ENCODE assay signal across 38 cellular contexts in the genomic region with DNA sequence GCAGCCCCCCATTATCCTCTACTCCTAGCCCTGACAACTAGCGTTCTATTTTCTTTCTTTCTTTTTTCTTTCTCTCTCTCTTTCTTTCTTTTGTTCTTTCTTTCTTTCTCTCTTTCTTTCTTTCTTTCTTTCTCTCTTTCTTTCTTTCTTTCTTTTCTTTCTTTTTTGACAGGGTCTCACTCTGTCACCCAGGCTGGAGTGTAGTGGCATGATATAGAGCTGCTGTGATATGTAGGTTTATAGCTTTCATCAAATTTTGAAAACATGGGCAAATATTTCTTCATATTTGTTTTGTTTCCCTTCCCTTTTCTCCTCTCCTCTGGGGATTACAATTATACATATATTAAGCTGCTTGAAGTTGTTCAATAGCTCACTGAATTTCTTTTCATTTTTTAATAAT. TPM values are rescaled to one million over a fixed set of nuclear protein-coding genes. Genes with fewer than 3 reads are reported as not detected.
A peak's percentile ranks its signal among the peaks of the same experiment; 100 is the strongest.
DNase-seq lines count a peak whose midpoint lies in the region; ATAC-seq, FAIRE-seq and TF ChIP-seq lines count a peak whose summit lies in the region.
"Had no signal": no experiment of that assay in that cellular context is flagged by ENCODE, and none has a peak within 500 bp of the region (broad histone marks: within the 10 kb centered on the region; RNA-seq: fewer than 3 reads in every experiment).

No MANE protein-coding gene starts in this region.

- CTCF ChIA-PET in activated naive CD4-positive, alpha-beta T cell treated with anti-CD3 and anti-CD28 coated beads, Interleukin-2, amount 10 ng/mL, durations not matched to agents 7 days and 5 days (lab: Charles Lee): no interaction called here
- CTCF ChIA-PET in HEK293 (lab: Yijun Ruan, JAX) (interaction anchor here (0.7 kb wide), 1 partner anchor 1696 kb away, joined by 4 read pairs; no protein-coding TSS in a partner anchor), K562 (lab: Yijun Ruan, JAX; ENCODE audit: low intra/inter-chr PET ratio) (no interaction called here), RWPE1 (lab: Yijun Ruan, JAX) (no interaction called here)

- H3K4me2 ChIP-seq in K562 (ENCODE audit: insufficient read depth, low read length): no peak overlapping the region
- H3K4me2 ChIP-seq: A549; BLaER1; BLaER1 treated with 17β-estradiol and CSF1 and Interleukin-3, amounts not matched to agents 10 nM and 100 nM had no signal

- DNase-seq in activated naive CD4-positive, alpha-beta T cell treated with anti-CD3 and anti-CD28 coated beads, Interleukin-2, amount 10 ng/mL, durations not matched to agents 7 days and 5 days: no peak
- DNase-seq in GM18507 (ENCODE audit: extremely low spot score, insufficient read length, low read depth): no peak
- DNase-seq in K562 (ENCODE audit: extremely low read depth in 1 of 4, low spot score in 3 of 4): no peak
- DNase-seq in iPS-NIHi7 (ENCODE audit: extremely low spot score): no peak
- DNase-seq in endothelial cell (ENCODE audit: low spot score): no peak
- no peak for DNase-seq in RWPE1 (ENCODE audit: low spot score)
- DNase-seq: 8988T; ACHN; AML-193; BE2C; C1 segment of cervical spinal cord; Caco-2; Calu3; CD4-positive, alpha-beta memory T cell; CD4-positive, alpha-beta T cell; CD4-positive, CD25-positive, alpha-beta regulatory T cell; CD8-positive, alpha-beta memory T cell; CD8-positive, alpha-beta T cell; COR-L47; DMS 273 treated with DMSO at 0.1 percent for 48 hours; DMS153; DMS53; DMS79; DMS79 treated with DMSO at 0.1 percent for 48 hours; DND-41; EL had no signal

- no peak overlapping the region for H3K9ac ChIP-seq in K562 (ENCODE audit: insufficient read depth in 1 of 2, low read depth in 2 of 2, low read length in 2 of 2)
- H3K9ac ChIP-seq: BLaER1; BLaER1 treated with 17β-estradiol and CSF1 and Interleukin-3, amounts not matched to agents 10 nM and 100 nM had no signal

- H3K4me1 ChIP-seq in HEK293 (ENCODE audit: control insufficient read depth, insufficient read depth, low read length): no peaks in the 10 kb centered on the region
- no peaks in the 10 kb centered on the region; a peak in 1 of 5 replicates for H3K4me1 ChIP-seq in K562 (replicated peaks in 1 of 2; ENCODE audit: control insufficient read depth in 2 of 2, insufficient read depth in 2 of 2, low read length in 2 of 2)
- H3K4me1 ChIP-seq: A549; BE2C; BLaER1; BLaER1 treated with 17β-estradiol and CSF1 and Interleukin-3, amounts not matched to agents 10 nM and 100 nM; Caco-2 had no signal

- H3K4me1 Mint-ChIP-seq in activated naive CD4-positive, alpha-beta T cell treated with anti-CD3 and anti-CD28 coated beads, Interleukin-2, amount 50 U/mL, for 24 hours: no peaks in the 10 kb centered on the region
- H3K4me1 Mint-ChIP-seq in activated naive CD4-positive, alpha-beta T cell treated with anti-CD3 and anti-CD28 coated beads, Interleukin-2, amount 10 ng/mL, durations not matched to agents 7 days and 5 days: no peaks in the 10 kb centered on the region
- H3K4me1 Mint-ChIP-seq in endothelial cell (ENCODE audit: unreplicated experiment): no peaks in the 10 kb centered on the region
- H3K4me1 Mint-ChIP-seq: B cell; CD14-positive monocyte; CD4-positive, alpha-beta memory T cell; CD4-positive, CD25-positive, alpha-beta regulatory T cell; CD8-positive, alpha-beta memory T cell had no signal

- H3K4me3 ChIP-seq in HEK293 (ENCODE audit: low read depth, low read length) (no peak overlapping the region), K562 (no peak overlapping the region)
- H3K4me3 ChIP-seq: A549; BLaER1; BLaER1 treated with 17β-estradiol and CSF1 and Interleukin-3, amounts not matched to agents 10 nM and 100 nM had no signal

- peaks cover 0 to 7% of the 10 kb centered on the region in 2 experiments; a peak in 1 of 5 replicates for H3K27me3 ChIP-seq in K562 (ENCODE audit: control insufficient read depth in 2 of 2, insufficient read depth in 2 of 2, low read length in 2 of 2)
- H3K27me3 ChIP-seq: BE2C; BLaER1; BLaER1 treated with 17β-estradiol and CSF1 and Interleukin-3, amounts not matched to agents 10 nM and 100 nM had no signal

- no peak for TF ChIP-seq RAD21 in K562 (CRISPR knock-in tag; conservative IDR thresholded peaks at IDR 0.05 in 1 of 2, IDR thresholded peaks at IDR 0.05 in 1 of 2)

- no peaks in the 10 kb centered on the region for H3K9me1 ChIP-seq in K562 (ENCODE audit: control insufficient read depth, insufficient read depth, low read length)

- H3K9me3 ChIP-seq in HEK293 (ENCODE audit: control insufficient read depth, insufficient read depth, low read depth, low read length) (no peaks in the 10 kb centered on the region), K562 (replicated peaks; ENCODE audit: control insufficient read depth, insufficient read depth, low read depth, low read length) (no peaks in the 10 kb centered on the region)
- H3K9me3 ChIP-seq: A549, BE2C, BLaER1, Caco-2 had no signal

- H3K36me3 Mint-ChIP-seq in activated naive CD4-positive, alpha-beta T cell treated with anti-CD3 and anti-CD28 coated beads, Interleukin-2, amount 50 U/mL, for 24 hours: peaks cover 2% of the 10 kb centered on the region
- no peaks in the 10 kb centered on the region for H3K36me3 Mint-ChIP-seq in activated naive CD4-positive, alpha-beta T cell treated with anti-CD3 and anti-CD28 coated beads, Interleukin-2, amount 10 ng/mL, durations not matched to agents 7 days and 5 days
- no peaks in the 10 kb centered on the region for H3K36me3 Mint-ChIP-seq in endothelial cell (ENCODE audit: low read depth, unreplicated experiment)
- H3K36me3 Mint-ChIP-seq: CD14-positive monocyte; CD4-positive, alpha-beta memory T cell; CD4-positive, CD25-positive, alpha-beta regulatory T cell; CD8-positive, alpha-beta memory T cell; CD8-positive, alpha-beta T cell had no signal

- 33% methylated on average over 1 of the region's 1 CpG for WGBS in K562 (ENCODE audit: insufficient coverage, low coverage, missing lambda C conversion rate)

- H3K27ac Mint-ChIP-seq in activated naive CD4-positive, alpha-beta T cell treated with anti-CD3 and anti-CD28 coated beads, Interleukin-2, amount 50 U/mL, for 24 hours: peak overlapping the region; percentile 30
- no peak overlapping the region for H3K27ac Mint-ChIP-seq in activated naive CD4-positive, alpha-beta T cell treated with anti-CD3 and anti-CD28 coated beads, Interleukin-2, amount 10 ng/mL, durations not matched to agents 7 days and 5 days
- no peak overlapping the region for H3K27ac Mint-ChIP-seq in endothelial cell (ENCODE audit: unreplicated experiment)
- H3K27ac Mint-ChIP-seq: B cell; CD14-positive monocyte; CD4-positive, alpha-beta T cell; CD4-positive, CD25-positive, alpha-beta regulatory T cell; CD8-positive, alpha-beta memory T cell; CD8-positive, alpha-beta T cell had no signal

- H3K36me3 ChIP-seq in HEK293 (ENCODE audit: control insufficient read depth in 2 of 2, insufficient read depth in 1 of 2, low read length in 2 of 2) (no peaks in the 10 kb centered on the region), K562 (ENCODE audit: control insufficient read depth, insufficient read depth, low read length) (no peaks in the 10 kb centered on the region)
- H3K36me3 ChIP-seq: BE2C; BLaER1; BLaER1 treated with 17β-estradiol and CSF1 and Interleukin-3, amounts not matched to agents 10 nM and 100 nM had no signal

- no peaks in the 10 kb centered on the region for H3K79me2 ChIP-seq in K562 (ENCODE audit: control insufficient read depth, insufficient read depth, low read length)

- no peaks in the 10 kb centered on the region for H4K20me1 ChIP-seq in K562 (replicated peaks; ENCODE audit: control insufficient read depth, insufficient read depth, low read length)
- H4K20me1 ChIP-seq: BLaER1; BLaER1 treated with 17β-estradiol and CSF1 and Interleukin-3, amounts not matched to agents 10 nM and 100 nM had no signal

- intact Hi-C loops in K562 (cut with micrococcal nuclease): no loop called here

- no TSS peak for BruUV-seq in K562 (replicated peaks; lab: Mats Ljungman, UMichigan)

- peak; percentile 15 for FAIRE-seq in GM18507 (lab: Jason Lieb, UNC)
- FAIRE-seq in K562 (lab: Jason Lieb, UNC): no peak
- FAIRE-seq: A549, D721Med had no signal

- no peak overlapping the region for H3K4me3 Mint-ChIP-seq in activated naive CD4-positive, alpha-beta T cell treated with anti-CD3 and anti-CD28 coated beads, Interleukin-2, amount 50 U/mL, for 24 hours
- H3K4me3 Mint-ChIP-seq in activated naive CD4-positive, alpha-beta T cell treated with anti-CD3 and anti-CD28 coated beads, Interleukin-2, amount 10 ng/mL, durations not matched to agents 7 days and 5 days: no peak overlapping the region
- H3K4me3 Mint-ChIP-seq in endothelial cell (ENCODE audit: unreplicated experiment): no peak overlapping the region
- H3K4me3 Mint-ChIP-seq: B cell; CD14-positive monocyte; CD4-positive, alpha-beta T cell; CD4-positive, CD25-positive, alpha-beta regulatory T cell; CD8-positive, alpha-beta memory T cell; CD8-positive, alpha-beta T cell had no signal

- H2AFZ ChIP-seq in K562 (ENCODE audit: low read depth, low read length): no peak overlapping the region

- POLR2A ChIA-PET in HEK293 (lab: Yijun Ruan, JAX): no interaction called here
- POLR2A ChIA-PET in K562 (lab: Yijun Ruan, JAX): no interaction called here
- POLR2A ChIA-PET in RWPE1 (lab: Yijun Ruan, JAX; ENCODE audit: low non-redundant PET): no interaction called here

- H3K27me3 Mint-ChIP-seq in activated naive CD4-positive, alpha-beta T cell treated with anti-CD3 and anti-CD28 coated beads, Interleukin-2, amount 50 U/mL, for 24 hours: no peaks in the 10 kb centered on the region
- peaks cover 4% of the 10 kb centered on the region for H3K27me3 Mint-ChIP-seq in activated naive CD4-positive, alpha-beta T cell treated with anti-CD3 and anti-CD28 coated beads, Interleukin-2, amount 10 ng/mL, durations not matched to agents 7 days and 5 days
- H3K27me3 Mint-ChIP-seq in endothelial cell (ENCODE audit: unreplicated experiment): peaks cover 3% of the 10 kb centered on the region
- H3K27me3 Mint-ChIP-seq: CD4-positive, CD25-positive, alpha-beta regulatory T cell had no signal

- no peak for ATAC-seq in K562
- ATAC-seq: A549; CD8-positive, alpha-beta T cell had no signal

- peaks cover 5% of the 10 kb centered on the region for H3K9me3 Mint-ChIP-seq in activated naive CD4-positive, alpha-beta T cell treated with anti-CD3 and anti-CD28 coated beads, Interleukin-2, amount 50 U/mL, for 24 hours
- H3K9me3 Mint-ChIP-seq in activated naive CD4-positive, alpha-beta T cell treated with anti-CD3 and anti-CD28 coated beads, Interleukin-2, amount 10 ng/mL, durations not matched to agents 7 days and 5 days: no peaks in the 10 kb centered on the region
- no peaks in the 10 kb centered on the region for H3K9me3 Mint-ChIP-seq in endothelial cell (ENCODE audit: unreplicated experiment)
- H3K9me3 Mint-ChIP-seq: CD4-positive, alpha-beta T cell; CD8-positive, alpha-beta T cell had no signal

- H3K27ac ChIP-seq in HEK293 (ENCODE audit: extremely low read depth, low read depth, low read length): no peak overlapping the region
- no peak overlapping the region for H3K27ac ChIP-seq in K562 (ENCODE audit: extremely low read depth, low read depth, low read length)
- no peak overlapping the region for H3K27ac ChIP-seq in RWPE1
- H3K27ac ChIP-seq: 22Rv1; A549; BLaER1; BLaER1 treated with 17β-estradiol and CSF1 and Interleukin-3, amounts not matched to agents 10 nM and 100 nM; C4-2B had no signal

- TF ChIP-seq EP300 in K562 (IDR thresholded peaks at IDR 0.05; ENCODE audit: low read length): no peak

- no peak for TF ChIP-seq POLR2A in K562 (conservative IDR thresholded peaks at IDR 0.05)

- in situ Hi-C loops in K562 (cut with MboI): no loop called here

- TF ChIP-seq CTCF in HEK293 (tag by site-specific recombination; IDR thresholded peaks at IDR 0.05) (no peak), K562 (IDR thresholded peaks at IDR 0.05 in 2 of 3, conservative IDR thresholded peaks at IDR 0.05 in 1 of 3; ENCODE audit: insufficient read depth in 2 of 3, low read depth in 1 of 3, low read length in 3 of 3) (no peak), endothelial cell (IDR thresholded peaks at IDR 0.05; ENCODE audit: unreplicated experiment) (no peak), RWPE1 (conservative IDR thresholded peaks at IDR 0.05; ENCODE audit: low read depth) (no peak)

RNA-seq across cellular contexts. Expression of a gene that starts 39.1 kb away (rescaled TPM):
- total RNA-seq in K562 (2011; cell fraction: chromatin; rRNA removed; ENCODE audit: low replicate concordance): 24.1 and 26.9 TPM in 2 replicates
- 16.5 and 16.6 TPM in 2 replicates for total RNA-seq in K562 (2011; cell fraction: nucleolus; rRNA removed)
- total RNA-seq in K562 (2011; cell fraction: nucleoplasm; rRNA removed): 14.7 and 16.6 TPM in 2 replicates
- total RNA-seq in K562 (2014; rRNA removed) (10.3 and 10.6 TPM in 2 replicates), K562 (2014; rRNA removed; fragmentation: Illumina TruSeq; extraction: Trizol) (10.9 and 11.2 TPM in 2 replicates), K562 (2015; rRNA removed; fragmentation: Illumina TruSeq; extraction: Trizol) (4.4 and 5.2 TPM in 2 replicates), K562 (2021) (9.4 and 10.1 TPM in 2 replicates), endothelial cell (ENCODE audit: unreplicated experiment) (12.4 TPM)
- polyA plus RNA-seq in K562 (2011; rRNA removed) (13.3 and 22.0 TPM in 2 replicates), K562 (2014; fragmentation: Illumina TruSeq; extraction: Trizol) (8.7 and 8.9 TPM in 2 replicates), K562 (2014; fragmentation: Nextera tagmentation; extraction: Ambion mirVana) (1 to 10 TPM; 1.3 to 1.4 TPM), K562 (2014; rRNA removed) (4.8 and 8.7 TPM in 2 replicates)
- 8.5 and 10.3 TPM in 2 replicates for polyA plus RNA-seq in K562 (2011; cell fraction: cytosol; rRNA removed)
- 13.2 and 19.5 TPM in 2 replicates for polyA plus RNA-seq in K562 (2011; cell fraction: nucleus; rRNA removed)
- polyA plus RNA-seq in K562 (2012): 5.1 and 5.7 TPM in 2 replicates
- polyA minus RNA-seq in K562 (2011; rRNA and poly(A)+ RNA removed): 26.7 and 41.6 TPM in 2 replicates
- polyA minus RNA-seq in K562 (2011; cell fraction: cytosol; rRNA and poly(A)+ RNA removed): 10.6 and 15.7 TPM in 2 replicates
- 17.9 and 19.1 TPM in 2 replicates for polyA minus RNA-seq in K562 (2011; cell fraction: nucleus; rRNA and poly(A)+ RNA removed)
- polyA plus RNA-seq: AG04450, BJ had no signal
